In genomic region chr4:54571762-54572542, GRCh38 we compare ENCODE assay signal across 21 cellular contexts.
DNase-seq lines count a peak whose midpoint lies in the region; ATAC-seq and TF ChIP-seq lines count a peak whose summit lies in the region.
"Had no signal": no experiment of that assay in that cellular context is flagged by ENCODE, and none has a peak within 500 bp of the region (broad histone marks: within the 10 kb centered on the region; RNA-seq: fewer than 3 reads in every experiment).

No MANE protein-coding gene starts in this region.

- no peaks in the 10 kb centered on the region for H3K9me2 ChIP-seq in GM23338 (ENCODE audit: insufficient read depth)

- WGBS in esophagus muscularis mucosa, result 77% methylated on average over 6 of the region's 6 CpGs
- 34% methylated on average over 6 of the region's 6 CpGs for WGBS in smooth muscle cell (ENCODE audit: low lambda C conversion rate)

- H3K4me3 ChIP-seq in GM23338 (no peak overlapping the region), WERI-Rb-1 (ENCODE audit: low read depth, low read length) (no peak overlapping the region), esophagus muscularis mucosa (no peak overlapping the region), smooth muscle cell (no peak overlapping the region)
- H3K4me3 ChIP-seq: Peyer's patch had no signal

- H3K9me3 Mint-ChIP-seq in GM23338, result no peaks in the 10 kb centered on the region
- peaks cover 2% of the 10 kb centered on the region for H3K9me3 Mint-ChIP-seq in natural killer cell treated with Interleukin-12 subunit alpha and Interleukin-12 subunit beta and Interleukin-15 and Interleukin-18, amount 100 ng/mL, for 72 hours
- H3K9me3 Mint-ChIP-seq: H9 had no signal

- no peak overlapping the region for H3K4me3 Mint-ChIP-seq in GM23338
- no peak overlapping the region for H3K4me3 Mint-ChIP-seq in natural killer cell treated with Interleukin-12 subunit alpha and Interleukin-12 subunit beta and Interleukin-15 and Interleukin-18, amount 100 ng/mL, for 72 hours
- H3K4me3 Mint-ChIP-seq: IgD-negative memory B cell had no signal

- peaks cover 24% of the 10 kb centered on the region for H3K27me3 Mint-ChIP-seq in GM23338 (ENCODE audit: insufficient read depth, low read depth, poor library complexity)
- H3K27me3 Mint-ChIP-seq in natural killer cell treated with Interleukin-12 subunit alpha and Interleukin-12 subunit beta and Interleukin-15 and Interleukin-18, amount 100 ng/mL, for 72 hours, result peaks cover 7 to 18% of the 10 kb centered on the region in 2 donors

- peak overlapping the region; percentile 59 for H3K4me2 ChIP-seq in GM23338
- peak overlapping the region; percentile 74 for H3K4me2 ChIP-seq in smooth muscle cell

- peaks cover 19% of the 10 kb centered on the region; the same call in 1 of the 2 replicates for H3K27me3 ChIP-seq in GM23338 (ENCODE audit: insufficient read depth)
- no peaks in the 10 kb centered on the region for H3K27me3 ChIP-seq in WERI-Rb-1 (ENCODE audit: insufficient read depth, low read depth, severe bottlenecking)
- no peaks in the 10 kb centered on the region for H3K27me3 ChIP-seq in esophagus muscularis mucosa
- no peaks in the 10 kb centered on the region for H3K27me3 ChIP-seq in smooth muscle cell (ENCODE audit: low read depth)
- peaks cover 2% of the 10 kb centered on the region for H3K27me3 ChIP-seq in foreskin keratinocyte
- H3K27me3 ChIP-seq: Peyer's patch had no signal

- peaks cover 32% of the 10 kb centered on the region for H3K4me1 Mint-ChIP-seq in GM23338
- H3K4me1 Mint-ChIP-seq in natural killer cell treated with Interleukin-12 subunit alpha and Interleukin-12 subunit beta and Interleukin-15 and Interleukin-18, amount 100 ng/mL, for 72 hours (ENCODE audit: low read depth in 2 of 2), result no peaks in the 10 kb centered on the region

- H3K79me2 ChIP-seq in GM23338 (replicated peaks; ENCODE audit: insufficient read depth) (no peaks in the 10 kb centered on the region), smooth muscle cell (ENCODE audit: low read depth) (no peaks in the 10 kb centered on the region)

- H3K36me3 ChIP-seq in GM23338 (ENCODE audit: insufficient read depth) (no peaks in the 10 kb centered on the region), WERI-Rb-1 (no peaks in the 10 kb centered on the region), esophagus muscularis mucosa (no peaks in the 10 kb centered on the region), smooth muscle cell (ENCODE audit: low read depth) (no peaks in the 10 kb centered on the region)
- H3K36me3 ChIP-seq: Peyer's patch had no signal

- TF ChIP-seq POLR2A in esophagus muscularis mucosa (IDR thresholded peaks at IDR 0.05; ENCODE audit: low read depth), result no peak

- ATAC-seq in GM23338 (peak; percentile 89), foreskin keratinocyte (no peak), GM18498 (IDR thresholded peaks at IDR 0.05; ENCODE audit: unreplicated experiment) (no peak)
- ATAC-seq in natural killer cell treated with Interleukin-12 subunit alpha and Interleukin-12 subunit beta and Interleukin-15 and Interleukin-18, amount 100 ng/mL, for 72 hours, result no peak
- ATAC-seq: SK-N-SH treated with all-trans-retinoic acid at 6 μM for 48 hours had no signal

- H3K27ac Mint-ChIP-seq in GM23338, result no peak overlapping the region
- H3K27ac Mint-ChIP-seq in natural killer cell treated with Interleukin-12 subunit alpha and Interleukin-12 subunit beta and Interleukin-15 and Interleukin-18, amount 100 ng/mL, for 72 hours, result no peak overlapping the region
- H3K27ac Mint-ChIP-seq: H9, IgD-negative memory B cell had no signal

- H3K36me3 Mint-ChIP-seq in GM23338 (ENCODE audit: low read depth), result no peaks in the 10 kb centered on the region
- no peaks in the 10 kb centered on the region for H3K36me3 Mint-ChIP-seq in natural killer cell treated with Interleukin-12 subunit alpha and Interleukin-12 subunit beta and Interleukin-15 and Interleukin-18, amount 100 ng/mL, for 72 hours

- H3K27ac ChIP-seq in GM23338 (ENCODE audit: low read depth), result no peak overlapping the region
- no peak overlapping the region for H3K27ac ChIP-seq in WERI-Rb-1
- H3K27ac ChIP-seq in esophagus muscularis mucosa (replicated peaks in 1 of 4), result no peak overlapping the region
- H3K27ac ChIP-seq in smooth muscle cell (ENCODE audit: low read depth), result peak overlapping the region; percentile 56
- H3K27ac ChIP-seq in foreskin keratinocyte, result no peak overlapping the region
- H3K27ac ChIP-seq: Peyer's patch had no signal

- H2AFZ ChIP-seq in GM23338 (no peak overlapping the region), smooth muscle cell (ENCODE audit: low read depth) (no peak overlapping the region)

- H3F3A ChIP-seq in GM23338 (replicated peaks; ENCODE audit: low read depth) (no peaks in the 10 kb centered on the region), smooth muscle cell (ENCODE audit: low read depth) (peaks cover 14% of the 10 kb centered on the region)

- H3K9me3 ChIP-seq in WERI-Rb-1 (ENCODE audit: severe bottlenecking) (no peaks in the 10 kb centered on the region), esophagus muscularis mucosa (no peaks in the 10 kb centered on the region), smooth muscle cell (replicated peaks; ENCODE audit: low read depth) (no peaks in the 10 kb centered on the region)
- H3K9me3 ChIP-seq: Peyer's patch had no signal

- H3K4me1 ChIP-seq in GM23338 (ENCODE audit: insufficient read depth) (peaks cover 24% of the 10 kb centered on the region), esophagus muscularis mucosa (peaks cover 6 to 15% (median 12%) of the 10 kb centered on the region in 4 donors), smooth muscle cell (ENCODE audit: low read depth) (peaks cover 19% of the 10 kb centered on the region), foreskin keratinocyte (no peaks in the 10 kb centered on the region)

- H4K20me1 ChIP-seq in GM23338 (replicated peaks; ENCODE audit: insufficient read depth), result no peaks in the 10 kb centered on the region
- no peaks in the 10 kb centered on the region for H4K20me1 ChIP-seq in smooth muscle cell (ENCODE audit: low read depth)

- no peak for TF ChIP-seq EP300 in esophagus muscularis mucosa (IDR thresholded peaks at IDR 0.05)

- no peak for TF ChIP-seq CTCF in GM23338 (conservative IDR thresholded peaks at IDR 0.05; ENCODE audit: low read depth in 2 of 2)
- no peak for TF ChIP-seq CTCF in WERI-Rb-1 (IDR thresholded peaks at IDR 0.05; ENCODE audit: low read depth, low read length)
- TF ChIP-seq CTCF in esophagus muscularis mucosa (IDR thresholded peaks at IDR 0.05), result no peak
- no peak for TF ChIP-seq CTCF in smooth muscle cell (IDR thresholded peaks at IDR 0.05; ENCODE audit: borderline replicate concordance, insufficient read depth, poor library complexity, severe bottlenecking)
- TF ChIP-seq CTCF in foreskin keratinocyte (conservative IDR thresholded peaks at IDR 0.05), result no peak

- no peak overlapping the region for H3K9ac ChIP-seq in smooth muscle cell (ENCODE audit: low read depth)

- intact Hi-C loops in esophagus muscularis mucosa (cut with DNase I), result no loop called here

- DNase-seq in GM23338 (ENCODE audit: low spot score), result peak; percentile 17
- peak; percentile 28 for DNase-seq in WERI-Rb-1
- peak; percentile 66 for DNase-seq in esophagus muscularis mucosa (ENCODE audit: extremely low spot score)
- no peak for DNase-seq in smooth muscle cell (lab: John Stamatoyannopoulos, UW; ENCODE audit: unreplicated experiment)
- no peak for DNase-seq in natural killer cell treated with Interleukin-12 subunit alpha and Interleukin-12 subunit beta and Interleukin-15 and Interleukin-18, amount 100 ng/mL, for 72 hours (ENCODE audit: low spot score)
- no peak for DNase-seq in foreskin keratinocyte
- DNase-seq: DMS79; H9; Karpas-422; MV-4-11; NCI-H1694; NCI-H2081; NCI-H2171; NCI-H345; NCI-H524; NCI-H774; NK-92 treated with Interleukin-12 subunit alpha and Interleukin-12 subunit beta, amount 100 ng/mL, for 24 hours; Peyer's patch had no signal

TF ChIP-seq in GM23338, 12 proteins besides CTCF, POLR2A, EP300 and RAD21:
- TF ChIP-seq POLR2AphosphoS5 (IDR thresholded peaks at IDR 0.05; ENCODE audit: low read depth), result no peak
- no peak for TF ChIP-seq EZH2 (IDR thresholded peaks at IDR 0.05; ENCODE audit: low read depth, unreplicated experiment)
- no peak for TF ChIP-seq NANOG (IDR thresholded peaks at IDR 0.05; ENCODE audit: borderline replicate concordance)
- no peak for TF ChIP-seq STAT1 (IDR thresholded peaks at IDR 0.05; ENCODE audit: unreplicated experiment)
- TF ChIP-seq ZNF114 (CRISPR knock-in tag; IDR thresholded peaks at IDR 0.05), result no peak

Comparison
In these comparisons a context has a peak if more than half of its experiments do, and no peak if none do; other contexts are left out.
1. DNase-seq: peak in GM23338 (single experiment), WERI-Rb-1 (single experiment) and esophagus muscularis mucosa (single experiment); none in smooth muscle cell (single experiment), natural killer cell treated with Interleukin-12 subunit alpha and Interleukin-12 subunit beta and Interleukin-15 and Interleukin-18, amount 100 ng/mL, for 72 hours (single experiment) and foreskin keratinocyte (0 of 2).